ENCODE assay signal across 11 cellular contexts in the genomic region with DNA sequence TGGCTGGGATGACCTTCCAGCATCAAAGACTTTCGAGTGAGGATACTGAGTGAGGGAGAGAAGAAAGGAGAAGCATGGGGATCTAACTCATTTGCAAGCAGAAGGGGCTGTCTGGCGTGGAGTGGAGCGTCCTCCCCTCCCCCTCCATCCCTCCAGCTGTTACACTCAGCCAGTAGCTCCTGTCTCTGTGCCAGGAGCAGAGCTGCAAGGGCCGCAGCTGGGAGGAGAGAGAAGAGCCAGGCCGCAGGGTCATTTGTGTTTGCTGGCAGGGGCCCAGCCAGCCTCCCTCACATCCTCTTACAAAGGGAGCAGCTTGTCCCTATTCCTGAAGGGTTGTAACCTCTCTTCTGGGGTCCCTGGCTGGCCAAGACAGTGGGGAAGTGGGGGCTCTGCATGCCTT. TPM values are rescaled to one million over a fixed set of nuclear protein-coding genes. Genes with fewer than 3 reads are reported as not detected.
DNase-seq lines count a peak whose midpoint lies in the region; ATAC-seq and TF ChIP-seq lines count a peak whose summit lies in the region.
"Had no signal": no experiment of that assay in that cellular context is flagged by ENCODE, and none has a peak within 500 bp of the region (broad histone marks: within the 10 kb centered on the region; RNA-seq: fewer than 3 reads in every experiment).

No MANE protein-coding gene starts in this region.

- H3K36me3 Mint-ChIP-seq in glutamatergic neuron (ENCODE audit: unreplicated experiment), result peaks cover 8% of the 10 kb centered on the region
- no peaks in the 10 kb centered on the region for H3K36me3 Mint-ChIP-seq in activated CD8-positive, alpha-beta T cell treated with anti-CD3 and anti-CD28 coated beads for 36 hours (ENCODE audit: low read depth)

- intact Hi-C loops in ovary (cut with DNase I), result loop anchor here in 3 of 4 donors (5.0 kb wide), 1 partner anchor 56 kb away; the partner anchor contains the start of gene NECTIN1 (in 3 of the 3)
- intact Hi-C loops in activated CD8-positive, alpha-beta T cell treated with anti-CD3 and anti-CD28 coated beads for 36 hours (cut with micrococcal nuclease), result no loop called here

- no peak for TF ChIP-seq EP300 in ovary (IDR thresholded peaks at IDR 0.05)

- peaks cover 9% of the 10 kb centered on the region for H3K4me1 ChIP-seq in ovary (ENCODE audit: insufficient read depth)

- H3K9me3 Mint-ChIP-seq in glutamatergic neuron (ENCODE audit: unreplicated experiment), result peaks cover 18% of the 10 kb centered on the region
- no peaks in the 10 kb centered on the region for H3K9me3 Mint-ChIP-seq in activated CD8-positive, alpha-beta T cell treated with anti-CD3 and anti-CD28 coated beads for 36 hours

- CTCF ChIA-PET in activated CD8-positive, alpha-beta T cell treated with anti-CD3 and anti-CD28 coated beads for 36 hours (lab: Charles Lee), result interaction anchor here (1.0 kb wide), 1 partner anchor 438 kb away, joined by 3 read pairs; no protein-coding TSS in a partner anchor

- no peak overlapping the region for H3K4me3 ChIP-seq in ovary
- H3K4me3 ChIP-seq: K562, tibial artery had no signal

- H3K27me3 ChIP-seq in ovary, result no peaks in the 10 kb centered on the region
- H3K27me3 ChIP-seq: tibial artery had no signal

- TF ChIP-seq CTCF in glutamatergic neuron (IDR thresholded peaks at IDR 0.05; ENCODE audit: partially characterized antibody, unreplicated experiment) (no peak), ovary (IDR thresholded peaks at IDR 0.05) (no peak)
- TF ChIP-seq CTCF in activated CD8-positive, alpha-beta T cell treated with anti-CD3 and anti-CD28 coated beads for 36 hours (IDR thresholded peaks at IDR 0.05), result no peak

- H3K27me3 Mint-ChIP-seq in glutamatergic neuron (ENCODE audit: unreplicated experiment), result peaks cover 12% of the 10 kb centered on the region
- H3K27me3 Mint-ChIP-seq in activated CD8-positive, alpha-beta T cell treated with anti-CD3 and anti-CD28 coated beads for 36 hours, result no peaks in the 10 kb centered on the region
- H3K27me3 Mint-ChIP-seq: progenitor cell of endocrine pancreas had no signal

- ATAC-seq in activated CD8-positive, alpha-beta T cell treated with anti-CD3 and anti-CD28 coated beads for 36 hours, result no peak
- ATAC-seq: K562 had no signal

- H3K9me3 ChIP-seq in ovary, result no peaks in the 10 kb centered on the region
- H3K9me3 ChIP-seq: tibial artery had no signal

- no peak overlapping the region for H3K27ac ChIP-seq in ovary
- H3K27ac ChIP-seq: tibial artery had no signal

- peak overlapping the region; percentile 76 for H3K27ac Mint-ChIP-seq in glutamatergic neuron (ENCODE audit: unreplicated experiment)
- H3K27ac Mint-ChIP-seq in activated CD8-positive, alpha-beta T cell treated with anti-CD3 and anti-CD28 coated beads for 36 hours, result no peak overlapping the region
- H3K27ac Mint-ChIP-seq: progenitor cell of endocrine pancreas had no signal

- POLR2A ChIA-PET in activated CD8-positive, alpha-beta T cell treated with anti-CD3 and anti-CD28 coated beads for 36 hours (lab: Charles Lee), result no interaction called here

- WGBS in ovary, 3 donors, result 4 to 8% (median 7%) methylated on average over 5 of the region's 5 CpGs

- TF ChIP-seq POLR2A in ovary (IDR thresholded peaks at IDR 0.05), result no peak

- no peaks in the 10 kb centered on the region for H3K36me3 ChIP-seq in ovary

- DNase-seq in COR-L47 (lab: John Stamatoyannopoulos, UW) (peak; percentile 35), SHP77 (lab: John Stamatoyannopoulos, UW) (peak; percentile 73 to 82), glutamatergic neuron (peak; percentile 50), ovary (peak; percentile 85 to 95 (median 92)), cerebellum (ENCODE audit: low spot score) (no peak), activated gamma-delta T cell treated with Interleukin-2 at 50 U/mL for 16 hours (no peak)
- DNase-seq in activated CD4-positive, alpha-beta T cell treated with anti-CD3 and anti-CD28 coated beads, Interleukin-2, amount 50 U/mL, for 48 hours, result no peak
- DNase-seq in activated CD8-positive, alpha-beta T cell treated with anti-CD3 and anti-CD28 coated beads for 36 hours, result no peak

- H3K4me3 Mint-ChIP-seq in glutamatergic neuron (ENCODE audit: unreplicated experiment), result no peak overlapping the region
- H3K4me3 Mint-ChIP-seq in activated CD8-positive, alpha-beta T cell treated with anti-CD3 and anti-CD28 coated beads for 36 hours, result no peak overlapping the region

- H3K4me1 Mint-ChIP-seq in glutamatergic neuron (ENCODE audit: low read depth, unreplicated experiment), result peaks cover 25% of the 10 kb centered on the region
- H3K4me1 Mint-ChIP-seq in activated CD8-positive, alpha-beta T cell treated with anti-CD3 and anti-CD28 coated beads for 36 hours (ENCODE audit: low read depth), result peaks cover 10% of the 10 kb centered on the region

RNA-seq across cellular contexts. Expression of gene NECTIN1, which starts 58.0 kb away (rescaled TPM):
- total RNA-seq in glutamatergic neuron (ENCODE audit: unreplicated experiment) (26.0 TPM), ovary (10 to 100 TPM in 1 of 7 donors, 1 to 10 TPM in 6; 1.5 to 12.1 (median 6.3) TPM), cerebellum (20.1 TPM)
- polyA plus RNA-seq in ovary, result 1 to 10 TPM; 3.8 to 4.2 TPM
- 1 to 10 TPM; 2.6 to 3.8 TPM for total RNA-seq in activated CD8-positive, alpha-beta T cell treated with anti-CD3 and anti-CD28 coated beads for 36 hours

Comparison
In these comparisons a context has a peak if more than half of its experiments do, and no peak if none do; other contexts are left out.
1. DNase-seq: peak in COR-L47 (single experiment), SHP77 (2 of 2), glutamatergic neuron (single experiment) and ovary (5 of 5); none in activated CD4-positive, alpha-beta T cell treated with anti-CD3 and anti-CD28 coated beads, Interleukin-2, amount 50 U/mL, for 48 hours (0 of 2), cerebellum (single experiment), activated CD8-positive, alpha-beta T cell treated with anti-CD3 and anti-CD28 coated beads for 36 hours (single experiment) and activated gamma-delta T cell treated with Interleukin-2 at 50 U/mL for 16 hours (single experiment).